In genomic region chr16:88923450-88923849, GRCh38 we compare ENCODE assay signal across 1 cellular context.
TF ChIP-seq lines count a peak whose summit lies in the region.

No MANE protein-coding gene starts in this region.

TF ChIP-seq in K562, 482 proteins besides CTCF, POLR2A, EP300 and RAD21:
- TF ChIP-seq ZBED1 (IDR thresholded peaks at IDR 0.05) (no peak), ZNF707 (CRISPR knock-in tag; conservative IDR thresholded peaks at IDR 0.05) (no peak), TCFL5 (CRISPR knock-in tag; conservative IDR thresholded peaks at IDR 0.05) (no peak), HDGF (IDR thresholded peaks at IDR 0.05) (no peak), POLR2G (IDR thresholded peaks at IDR 0.05; ENCODE audit: low read depth, low read length) (peak; percentile 58; the same call in 1 of the 2 replicates), ZNF253 (CRISPR knock-in tag; conservative IDR thresholded peaks at IDR 0.05) (no peak), ZBTB5 (IDR thresholded peaks at IDR 0.05) (no peak), THRAP3 (IDR thresholded peaks at IDR 0.05; ENCODE audit: borderline replicate concordance) (no peak)
